8 cellular contexts compared by ENCODE assay signal in the genomic region with DNA sequence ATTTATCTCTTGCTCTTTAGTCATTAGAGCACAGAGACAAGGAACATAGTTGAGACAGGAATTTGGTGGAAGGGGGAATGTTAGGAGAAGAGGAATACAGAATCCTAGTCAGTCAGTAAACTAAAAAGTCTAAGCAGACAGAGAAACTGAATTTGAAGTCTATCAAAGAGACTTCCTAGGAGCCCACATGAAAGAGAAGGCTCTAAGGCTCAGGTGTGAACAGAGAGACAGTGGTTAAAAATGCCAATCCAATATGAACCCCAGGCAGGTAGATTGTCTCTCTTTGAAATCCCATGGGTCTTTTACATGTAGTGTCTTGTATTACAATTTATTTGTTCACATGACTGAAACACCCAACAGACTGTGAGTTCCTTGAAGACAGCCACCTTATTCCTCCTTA.
"Had no signal": no experiment of that assay in that cellular context is flagged by ENCODE, and none has a peak within 500 bp of the region (broad histone marks: within the 10 kb centered on the region; RNA-seq: fewer than 3 reads in every experiment).

No MANE protein-coding gene starts in this region.

- H3K4me3 ChIP-seq: GM12878 had no signal

- ATAC-seq: GM12878 had no signal

- DNase-seq: GDM1, GF-D8 had no signal

- FAIRE-seq: G401.6, GM12878, GM12891, GM12892, GM18507, GM19239 had no signal
